In the genomic region with DNA sequence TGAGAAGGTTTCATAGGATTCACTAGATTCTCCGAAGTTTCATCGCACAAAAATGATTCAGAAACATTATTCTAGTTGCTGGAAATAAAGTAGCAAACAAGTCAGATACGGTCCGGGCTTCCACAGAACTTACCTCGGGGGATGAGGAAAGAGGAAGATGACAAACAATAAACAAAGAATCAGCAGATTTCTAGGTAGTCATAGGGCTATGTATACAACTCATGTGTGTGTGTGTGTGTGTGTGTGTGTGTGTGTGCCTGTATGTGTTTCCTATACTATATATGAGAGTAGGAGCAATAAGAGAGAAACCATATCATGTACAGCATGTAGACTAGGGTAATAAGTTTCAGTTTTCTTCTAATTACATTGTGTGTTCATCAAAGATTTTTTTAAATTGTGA, we compare ENCODE assay signal across 19 cellular contexts. TPM values are rescaled to one million over a fixed set of nuclear protein-coding genes. Genes with fewer than 3 reads are reported as not detected.
"Had no signal": no experiment of that assay in that cellular context is flagged by ENCODE, and none has a peak within 500 bp of the region (broad histone marks: within the 10 kb centered on the region; RNA-seq: fewer than 3 reads in every experiment).

No MANE protein-coding gene starts in this region.

- H3K27me3 ChIP-seq: body of pancreas, neutrophil, pancreas, thyroid gland had no signal

- ATAC-seq: body of pancreas; natural killer cell treated with Interleukin-12 subunit alpha and Interleukin-12 subunit beta and Interleukin-15 and Interleukin-18, amount 100 ng/mL, for 72 hours had no signal

- H3K9me3 ChIP-seq: body of pancreas, neutrophil, pancreas, thyroid gland had no signal

- DNase-seq: activated CD4-positive, alpha-beta T cell treated with anti-CD3 and anti-CD28 coated beads, Interleukin-2, amount 50 U/mL, for 1 hour; activated CD4-positive, CD25-positive, alpha-beta regulatory T cell treated with anti-CD3 and anti-CD28 coated beads, Interleukin-2, amount 50 U/mL, for 72 hours; activated gamma-delta T cell treated with Interleukin-2 at 50 U/mL for 16 hours; activated T-cell treated with anti-CD3 and anti-CD28 coated beads, Interleukin-2, amount 50 U/mL, for 1 hour; anterior cingulate cortex; body of pancreas; effector memory CD4-positive, alpha-beta T cell; mammary epithelial cell; midbrain; pancreas; right cardiac atrium; stimulated activated CD4-positive, alpha-beta T cell treated with anti-CD3 and anti-CD28 coated beads, Interleukin-1b, Interleukin-23, amount 100 ng/mL, for 48 hours; substantia nigra; thyroid gland had no signal

- H3K36me3 ChIP-seq: neutrophil, pancreas, thyroid gland had no signal

- H3K4me1 ChIP-seq: body of pancreas, pancreas, thyroid gland had no signal

- H3K27ac ChIP-seq: body of pancreas, neutrophil, pancreas, thyroid gland, VCaP had no signal

- H3K4me3 ChIP-seq: body of pancreas, pancreas, thyroid gland had no signal

RNA-seq across cellular contexts. Expression of gene MRC1, which starts 40.6 kb away (rescaled TPM):
- total RNA-seq: chondrocyte; mammary epithelial cell; natural killer cell treated with Interleukin-12 subunit alpha and Interleukin-12 subunit beta and Interleukin-15 and Interleukin-18, amount 100 ng/mL, for 72 hours; T-helper 2 cell treated with Interferon-gamma antibody and Interleukin-4, amounts not matched to agents 100 ng/mL and 5 ng/mL, for 36 hours had no signal
